ENCODE assay signal across 9 cellular contexts in genomic region chr15:45179221-45179985, GRCh38. TPM values are rescaled to one million over a fixed set of nuclear protein-coding genes. Genes with fewer than 3 reads are reported as not detected.
DNase-seq lines count a peak whose midpoint lies in the region; ATAC-seq and TF ChIP-seq lines count a peak whose summit lies in the region.
"Had no signal": no experiment of that assay in that cellular context is flagged by ENCODE, and none has a peak within 500 bp of the region (broad histone marks: within the 10 kb centered on the region; RNA-seq: fewer than 3 reads in every experiment).

No MANE protein-coding gene starts in this region.

- no peaks in the 10 kb centered on the region for H3K9me2 ChIP-seq in PC-3 (replicated peaks; ENCODE audit: low read length)

- no peaks in the 10 kb centered on the region for H3K9me3 Mint-ChIP-seq in memory B cell

- no TSS peak for BruUV-seq in PC-3 (replicated peaks; lab: Mats Ljungman, UMichigan)

- no peaks in the 10 kb centered on the region for H3K79me2 ChIP-seq in PC-3 (ENCODE audit: low read length)

- no peak overlapping the region for H3K27ac Mint-ChIP-seq in memory B cell

- no peaks in the 10 kb centered on the region for H4K20me1 ChIP-seq in PC-3 (ENCODE audit: low read length)

- H3K4me1 Mint-ChIP-seq in memory B cell = peaks cover 8% of the 10 kb centered on the region

- peaks cover 18% of the 10 kb centered on the region for H3K4me1 ChIP-seq in PC-3 (ENCODE audit: insufficient read depth, low read length)

- H3K4me3 ChIP-seq in PC-3 (ENCODE audit: low read length) = no peak overlapping the region
- H3K4me3 ChIP-seq in astrocyte of the cerebellum (ENCODE audit: low read depth, low read length) = no peak overlapping the region

- no peaks in the 10 kb centered on the region for H3F3A ChIP-seq in PC-3 (ENCODE audit: low read length, unreplicated experiment)

- H3K36me3 ChIP-seq in PC-3 (ENCODE audit: low read depth, low read length) = no peaks in the 10 kb centered on the region

- no peaks in the 10 kb centered on the region for H3K27me3 Mint-ChIP-seq in memory B cell

- peaks cover 7% of the 10 kb centered on the region for H3K36me3 Mint-ChIP-seq in memory B cell

- POLR2A ChIA-PET in PC-3 (lab: Charles Lee; ENCODE audit: unreplicated experiment) = no interaction called here

- no peak overlapping the region for H3K9ac ChIP-seq in PC-3 (ENCODE audit: low read length)

- H3K9me3 ChIP-seq in PC-3 (ENCODE audit: low read length) = no peaks in the 10 kb centered on the region

- intact Hi-C loops in PC-3 (cut with micrococcal nuclease) = no loop called here

- no peak overlapping the region for H3K4me3 Mint-ChIP-seq in memory B cell

- DNase-seq in PC-3 = peak; percentile 48
- DNase-seq in astrocyte of the cerebellum (ENCODE audit: low read depth) = no peak
- DNase-seq in memory B cell (ENCODE audit: low spot score in 2 of 2) = no peak
- no peak for DNase-seq in NCI-H2171 (lab: John Stamatoyannopoulos, UW)

- no peak overlapping the region for H3K4me2 ChIP-seq in PC-3 (ENCODE audit: low read length)

- ATAC-seq in PC-3 (0 out of 2 replicates have a peak, but pooled peaks have one; percentile 25), memory B cell (ENCODE audit: low read depth) (peak; percentile 49), HG03354 (IDR thresholded peaks at IDR 0.05; ENCODE audit: poor library complexity, severe bottlenecking, unreplicated experiment) (no peak), HG03097 (IDR thresholded peaks at IDR 0.05; ENCODE audit: low FRiP score, unreplicated experiment) (no peak), GM21367 (IDR thresholded peaks at IDR 0.05; ENCODE audit: unreplicated experiment) (no peak)

- CTCF ChIA-PET in PC-3 (lab: Charles Lee) = interaction anchor here (0.9 to 1.0 kb wide), 2 partner anchors 17 to 61 kb away, joined by 3 to 5 read pairs; no protein-coding TSS in a partner anchor

- H3K27ac ChIP-seq in PC-3 (ENCODE audit: low read length) = no peak overlapping the region

- TF ChIP-seq CTCF in GM12872 (IDR thresholded peaks at IDR 0.05; ENCODE audit: insufficient read depth, low read depth, low read length) (peak; percentile 73), PC-3 (conservative IDR thresholded peaks at IDR 0.05; ENCODE audit: low read depth, low read length) (peak; percentile 68), astrocyte of the cerebellum (IDR thresholded peaks at IDR 0.05; ENCODE audit: low read depth, low read length, missing control alignments) (peak; percentile 36)

- in situ Hi-C loops in astrocyte of the cerebellum (cut with HindIII; ENCODE audit: low sequenced_read_pairs) = no loop called here

- H2AFZ ChIP-seq in PC-3 (ENCODE audit: low read length) = no peak overlapping the region

- H3K27me3 ChIP-seq in PC-3 (ENCODE audit: low read length) = no peaks in the 10 kb centered on the region

RNA-seq across cellular contexts. Expression of gene SHF, which starts 8.4 kb away (rescaled TPM):
- total RNA-seq in PC-3 (2014; rRNA removed) = 1.2 and 2.2 TPM in 2 replicates

RNA-seq across cellular contexts. Expression of gene DUOX1, which starts 49.6 kb away (rescaled TPM):
- total RNA-seq in PC-3 (2014; rRNA removed) = 0.29 TPM in 1 of 2 replicates, not detected in the other
- total RNA-seq: T-helper 2 cell treated with Interferon-gamma antibody and Interleukin-4, amounts not matched to agents 100 ng/mL and 5 ng/mL, for 36 hours had no signal

RNA-seq across cellular contexts. Expression of gene DUOXA1, which starts 49.7 kb away (rescaled TPM):
- 1.3 TPM in 1 of 2 replicates, not detected in the other for total RNA-seq in PC-3 (2014; rRNA removed)
- total RNA-seq: T-helper 2 cell treated with Interferon-gamma antibody and Interleukin-4, amounts not matched to agents 100 ng/mL and 5 ng/mL, for 36 hours had no signal

Comparison
In these comparisons a context has a peak if more than half of its experiments do, and no peak if none do; other contexts are left out.
1. ATAC-seq: peak in PC-3 (single experiment) and memory B cell (single experiment); none in HG03354 (single experiment), HG03097 (single experiment) and GM21367 (single experiment).
2. Peak in every context shown above with its lines, with median percentiles within 50 percentile points of each other: CTCF ChIP-seq.